Comparison of ENCODE assay signal across 28 cellular contexts in the genomic region with DNA sequence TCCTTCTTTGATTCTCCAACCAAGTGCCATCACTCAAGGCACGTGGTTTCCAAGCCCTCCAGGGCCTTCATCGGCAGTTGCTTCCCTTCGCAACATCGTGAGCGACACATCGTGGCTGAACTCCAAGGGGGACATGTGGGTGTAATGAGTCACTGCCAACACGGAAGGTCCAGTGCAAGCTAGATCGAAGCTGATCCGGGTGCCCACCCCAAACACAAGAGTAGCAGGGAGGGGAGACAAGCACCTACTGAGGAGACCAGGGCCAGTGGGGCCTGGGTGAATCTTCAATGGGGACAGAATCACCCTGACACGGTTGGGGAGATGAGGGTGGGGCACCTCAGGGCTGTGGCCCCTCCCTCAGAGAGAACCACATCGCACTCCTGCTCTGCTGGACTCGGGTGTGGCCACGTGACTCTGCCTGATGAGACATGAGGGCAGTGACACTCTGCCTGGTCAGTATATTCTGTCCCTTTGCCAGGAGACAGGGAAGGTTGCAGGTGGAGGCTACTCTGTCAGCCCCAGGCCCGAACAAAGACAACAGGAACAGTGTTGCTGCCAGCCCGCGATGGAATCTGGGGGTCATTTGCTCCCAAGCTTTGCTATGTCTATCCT. TPM values are rescaled to one million over a fixed set of nuclear protein-coding genes. Genes with fewer than 3 reads are reported as not detected.
A peak's percentile ranks its signal among the peaks of the same experiment; 100 is the strongest.
DNase-seq lines count a peak whose midpoint lies in the region; ATAC-seq and TF ChIP-seq lines count a peak whose summit lies in the region.
"Had no signal": no experiment of that assay in that cellular context is flagged by ENCODE, and none has a peak within 500 bp of the region (broad histone marks: within the 10 kb centered on the region; RNA-seq: fewer than 3 reads in every experiment).

No MANE protein-coding gene starts in this region.

- POLR2A ChIA-PET in HEK293 (lab: Yijun Ruan, JAX): no interaction called here
- POLR2A ChIA-PET in WTC11 (lab: Charles Lee): no interaction called here

- H3K27ac Mint-ChIP-seq in WTC11: no peak overlapping the region
- H3K27ac Mint-ChIP-seq: activated CD4-positive, alpha-beta T cell treated with anti-CD3 and anti-CD28 coated beads, Interleukin-2, amount 10 ng/mL, durations not matched to agents 7 days and 5 days; activated CD8-positive, alpha-beta memory T cell treated with anti-CD3 and anti-CD28 coated beads, Interleukin-2, amount 10 ng/mL, durations not matched to agents 7 days and 5 days; naive B cell; type B pancreatic cell had no signal

- H3K9me3 Mint-ChIP-seq in WTC11: no peaks in the 10 kb centered on the region
- H3K9me3 Mint-ChIP-seq: activated CD4-positive, alpha-beta T cell treated with anti-CD3 and anti-CD28 coated beads, Interleukin-2, amount 10 ng/mL, durations not matched to agents 7 days and 5 days; type B pancreatic cell had no signal

- no peaks in the 10 kb centered on the region for H3K36me3 ChIP-seq in HEK293 (ENCODE audit: control insufficient read depth in 2 of 2, insufficient read depth in 1 of 2, low read length in 2 of 2)
- H3K36me3 ChIP-seq: BE2C, heart left ventricle had no signal

- no peak overlapping the region for H3K27ac ChIP-seq in HEK293 (ENCODE audit: extremely low read depth, low read depth, low read length)
- H3K27ac ChIP-seq: heart left ventricle, SK-N-MC, VCaP had no signal

- TF ChIP-seq CTCF in HEK293 (tag by site-specific recombination; IDR thresholded peaks at IDR 0.05): no peak
- no peak for TF ChIP-seq CTCF in WTC11 (IDR thresholded peaks at IDR 0.05)
- TF ChIP-seq CTCF in foreskin fibroblast (IDR thresholded peaks at IDR 0.05; ENCODE audit: low read depth, low read length): no peak

- DNase-seq in A172 (ENCODE audit: low spot score) (peak; percentile 52), T1000 (lab: John Stamatoyannopoulos, UW) (peak; percentile 11), kidney tubule cell (ENCODE audit: low spot score) (peak; percentile 40), WTC11 (ENCODE audit: low spot score) (no peak), foreskin fibroblast (no peak)
- DNase-seq: activated CD4-positive, alpha-beta T cell treated with anti-CD3 and anti-CD28 coated beads, Interleukin-2, amount 10 ng/mL, durations not matched to agents 7 days and 5 days; activated CD8-positive, alpha-beta memory T cell treated with anti-CD3 and anti-CD28 coated beads, Interleukin-2, amount 10 ng/mL, durations not matched to agents 7 days and 5 days; activated naive CD4-positive, alpha-beta T cell treated with anti-CD3 and anti-CD28 coated beads, Interleukin-2, amount 50 U/mL, for 16 hours; anterior cingulate cortex; BE2C; central memory CD4-positive, alpha-beta T cell; left cardiac atrium; mesendoderm; naive B cell; NCI-H146; NCI-H2171 treated with DMSO at 0.1 percent for 48 hours; NCI-H524 treated with DMSO at 0.1 percent for 48 hours; nucleus accumbens; small intestine; stimulated activated CD4-positive, alpha-beta T cell treated with anti-CD3 and anti-CD28 coated beads, Interleukin-1b, Interleukin-23, amount 100 ng/mL, for 48 hours had no signal

- no peaks in the 10 kb centered on the region for H3K9me3 ChIP-seq in HEK293 (ENCODE audit: control insufficient read depth, insufficient read depth, low read depth, low read length)
- H3K9me3 ChIP-seq: A549, BE2C, heart left ventricle had no signal

- ATAC-seq in GM19395 (IDR thresholded peaks at IDR 0.05; ENCODE audit: unreplicated experiment) (no peak), WTC11 (no peak), HG03354 (IDR thresholded peaks at IDR 0.05; ENCODE audit: poor library complexity, severe bottlenecking, unreplicated experiment) (no peak)
- ATAC-seq: A549; activated CD8-positive, alpha-beta memory T cell treated with anti-CD3 and anti-CD28 coated beads, Interleukin-2, amount 10 ng/mL, durations not matched to agents 7 days and 5 days; heart left ventricle; left cardiac atrium had no signal

- CTCF ChIA-PET in HEK293 (lab: Yijun Ruan, JAX): interaction anchor here (0.8 to 2.1 kb wide), 3 partner anchors 9 to 267 kb away, joined by 4 to 18 read pairs (median 4); no protein-coding TSS in a partner anchor
- CTCF ChIA-PET in WTC11 (lab: Charles Lee): interaction anchor here (0.9 to 1.3 kb wide), 4 partner anchors 9 to 98 kb away, joined by 3 to 6 read pairs (median 4); no protein-coding TSS in a partner anchor

- H3K4me3 ChIP-seq in HEK293 (ENCODE audit: low read depth, low read length) (no peak overlapping the region), foreskin fibroblast (ENCODE audit: low read depth in 1 of 2, low read length in 2 of 2) (no peak overlapping the region)
- H3K4me3 ChIP-seq: A549, heart left ventricle, SK-N-MC had no signal

- no peaks in the 10 kb centered on the region for H3K4me1 Mint-ChIP-seq in WTC11
- H3K4me1 Mint-ChIP-seq: activated CD4-positive, alpha-beta T cell treated with anti-CD3 and anti-CD28 coated beads, Interleukin-2, amount 10 ng/mL, durations not matched to agents 7 days and 5 days; activated CD8-positive, alpha-beta memory T cell treated with anti-CD3 and anti-CD28 coated beads, Interleukin-2, amount 10 ng/mL, durations not matched to agents 7 days and 5 days; naive B cell had no signal

- 0 out of 2 replicates have a peak, but pooled peaks cover 3% of the 10 kb centered on the region for H3K27me3 Mint-ChIP-seq in WTC11 (ENCODE audit: low read depth)
- H3K27me3 Mint-ChIP-seq: activated CD8-positive, alpha-beta memory T cell treated with anti-CD3 and anti-CD28 coated beads, Interleukin-2, amount 10 ng/mL, durations not matched to agents 7 days and 5 days; type B pancreatic cell had no signal

- H3K4me1 ChIP-seq in HEK293 (ENCODE audit: control insufficient read depth, insufficient read depth, low read length): no peaks in the 10 kb centered on the region
- H3K4me1 ChIP-seq: BE2C had no signal

- H3K36me3 Mint-ChIP-seq in WTC11: no peaks in the 10 kb centered on the region
- H3K36me3 Mint-ChIP-seq: activated CD8-positive, alpha-beta memory T cell treated with anti-CD3 and anti-CD28 coated beads, Interleukin-2, amount 10 ng/mL, durations not matched to agents 7 days and 5 days; naive B cell; type B pancreatic cell had no signal

- H3K4me3 Mint-ChIP-seq in WTC11: no peak overlapping the region
- H3K4me3 Mint-ChIP-seq: activated CD4-positive, alpha-beta T cell treated with anti-CD3 and anti-CD28 coated beads, Interleukin-2, amount 10 ng/mL, durations not matched to agents 7 days and 5 days; activated CD8-positive, alpha-beta memory T cell treated with anti-CD3 and anti-CD28 coated beads, Interleukin-2, amount 10 ng/mL, durations not matched to agents 7 days and 5 days; naive B cell; type B pancreatic cell had no signal

TF ChIP-seq in HEK293, 187 proteins besides CTCF, POLR2A, EP300 and RAD21:
- TF ChIP-seq EGR2 (tag by site-specific recombination; IDR thresholded peaks at IDR 0.05; ENCODE audit: low read depth) (0 out of 2 replicates have a peak, but pooled peaks have one; percentile 4), ZFHX2 (tag by site-specific recombination; conservative IDR thresholded peaks at IDR 0.05) (peak; percentile 32; the same call in 1 of the 2 replicates), ZNF549 (tag by site-specific recombination; IDR thresholded peaks at IDR 0.05) (no peak), ZNF114 (tag by site-specific recombination; IDR thresholded peaks at IDR 0.05) (no peak), ZNF623 (tag by site-specific recombination; IDR thresholded peaks at IDR 0.05) (no peak)
- TF ChIP-seq, protein P1, sequence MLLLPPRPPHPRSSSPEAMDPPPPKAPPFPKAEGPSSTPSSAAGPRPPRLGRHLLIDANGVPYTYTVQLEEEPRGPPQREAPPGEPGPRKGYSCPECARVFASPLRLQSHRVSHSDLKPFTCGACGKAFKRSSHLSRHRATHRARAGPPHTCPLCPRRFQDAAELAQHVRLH (tag by site-specific recombination; IDR thresholded peaks at IDR 0.05): no peak
TF ChIP-seq in HEK293: peak in this region for 2.

TF ChIP-seq in WTC11, 78 proteins besides CTCF, POLR2A, EP300 and RAD21:
- TF ChIP-seq, protein P2, sequence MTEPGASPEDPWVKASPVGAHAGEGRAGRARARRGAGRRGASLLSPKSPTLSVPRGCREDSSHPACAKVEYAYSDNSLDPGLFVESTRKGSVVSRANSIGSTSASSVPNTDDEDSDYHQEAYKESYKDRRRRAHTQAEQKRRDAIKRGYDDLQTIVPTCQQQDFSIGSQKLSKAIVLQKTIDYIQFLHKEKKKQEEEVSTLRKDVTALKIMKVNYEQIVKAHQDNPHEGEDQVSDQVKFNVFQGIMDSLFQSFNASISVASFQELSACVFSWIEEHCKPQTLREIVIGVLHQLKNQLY (CRISPR knock-in tag; IDR thresholded peaks at IDR 0.05): no peak
- no peak for TF ChIP-seq SMAD4 (CRISPR knock-in tag; IDR thresholded peaks at IDR 0.05)
- TF ChIP-seq JAZF1 (CRISPR knock-in tag; IDR thresholded peaks at IDR 0.05): no peak
- TF ChIP-seq CREM (CRISPR knock-in tag; IDR thresholded peaks at IDR 0.05): no peak
TF ChIP-seq in WTC11: peak in this region for 0.

RNA-seq across cellular contexts. Expression of a gene that starts 36.8 kb away (rescaled TPM):
- 9.7 and 12.1 TPM in 2 replicates for total RNA-seq in A172 (2014; rRNA removed; shearing (Covaris generic))
- 5.0 to 7.2 TPM (median 5.2 TPM) in 3 replicates for total RNA-seq in WTC11 (2021)
- total RNA-seq: activated CD8-positive, alpha-beta memory T cell treated with anti-CD3 and anti-CD28 coated beads, Interleukin-2, amount 10 ng/mL, durations not matched to agents 7 days and 5 days had no signal

Comparison
In these comparisons a context has a peak if more than half of its experiments do, and no peak if none do; other contexts are left out.
1. DNase-seq: peak in A172 (single experiment), T1000 (single experiment) and kidney tubule cell (single experiment); none in WTC11 (single experiment) and foreskin fibroblast (0 of 2).